18 cellular contexts compared by ENCODE assay signal in genomic region chr11:10622108-10622507, GRCh38. TPM values are rescaled to one million over a fixed set of nuclear protein-coding genes. Genes with fewer than 3 reads are reported as not detected.
DNase-seq lines count a peak whose midpoint lies in the region; ATAC-seq, FAIRE-seq and TF ChIP-seq lines count a peak whose summit lies in the region.
"Had no signal": no experiment of that assay in that cellular context is flagged by ENCODE, and none has a peak within 500 bp of the region (broad histone marks: within the 10 kb centered on the region; RNA-seq: fewer than 3 reads in every experiment).

No MANE protein-coding gene starts in this region.

- no peak for DNase-seq in CD14-positive monocyte (ENCODE audit: low spot score)
- DNase-seq in WTC11 (ENCODE audit: low spot score), result no peak
- no peak for DNase-seq in esophagus squamous epithelium (lab: John Stamatoyannopoulos, UW)
- DNase-seq in stimulated activated effector memory CD8-positive, alpha-beta T cell treated with anti-CD3 and anti-CD28 coated beads, Interleukin-12 subunit alpha, Interleukin-12 subunit beta, amount 100 ng/mL, for 72 hours (ENCODE audit: low spot score in 2 of 2), result no peak
- no peak for DNase-seq in activated T-helper 2 cell treated with anti-CD3 and anti-CD28 coated beads, Interferon-gamma antibody, Interleukin-2, Interleukin-4, amounts not matched to agents 10 μg/mL and 5 μg/mL and 100 μg/mL, durations not matched to agents 14 hours and 24 hours and 36 hours (ENCODE audit: low spot score)
- no peak for DNase-seq in GM19239 (ENCODE audit: insufficient read length, low spot score)
- no peak for DNase-seq in GM10248 (ENCODE audit: extremely low spot score)
- DNase-seq: GF-D8, GOT3, HFFc6, NCI-H1092 treated with DMSO at 0.1 percent for 48 hours, NCI-H1694, NCI-H2107, NCI-H748 treated with DMSO at 0.1 percent for 48 hours had no signal

- H3K4me3 Mint-ChIP-seq in CD14-positive monocyte (no peak overlapping the region), WTC11 (no peak overlapping the region)
- no peak overlapping the region for H3K4me3 Mint-ChIP-seq in stimulated activated effector memory CD8-positive, alpha-beta T cell treated with anti-CD3 and anti-CD28 coated beads, Interleukin-12 subunit alpha, Interleukin-12 subunit beta, amount 100 ng/mL, for 72 hours
- no peak overlapping the region for H3K4me3 Mint-ChIP-seq in activated T-helper 2 cell treated with anti-CD3 and anti-CD28 coated beads, Interferon-gamma antibody, Interleukin-2, Interleukin-4, amounts not matched to agents 10 μg/mL and 5 μg/mL and 100 μg/mL, durations not matched to agents 14 hours and 24 hours and 36 hours (ENCODE audit: low read depth)
- H3K4me3 Mint-ChIP-seq: HFFc6 had no signal

- H3K27me3 ChIP-seq in esophagus squamous epithelium, result no peaks in the 10 kb centered on the region

- POLR2A ChIA-PET in WTC11 (lab: Charles Lee), result no interaction called here
- POLR2A ChIA-PET in GM10248 (lab: Yijun Ruan, JAX), result no interaction called here

- H3K36me3 Mint-ChIP-seq in CD14-positive monocyte (no peaks in the 10 kb centered on the region), WTC11 (no peaks in the 10 kb centered on the region)
- no peaks in the 10 kb centered on the region for H3K36me3 Mint-ChIP-seq in stimulated activated effector memory CD8-positive, alpha-beta T cell treated with anti-CD3 and anti-CD28 coated beads, Interleukin-12 subunit alpha, Interleukin-12 subunit beta, amount 100 ng/mL, for 72 hours
- H3K36me3 Mint-ChIP-seq in activated T-helper 2 cell treated with anti-CD3 and anti-CD28 coated beads, Interferon-gamma antibody, Interleukin-2, Interleukin-4, amounts not matched to agents 10 μg/mL and 5 μg/mL and 100 μg/mL, durations not matched to agents 14 hours and 24 hours and 36 hours (ENCODE audit: low read depth), result no peaks in the 10 kb centered on the region

- no peak for FAIRE-seq in GM19239 (lab: Jason Lieb, UNC)
- FAIRE-seq: A549 had no signal

- H3K27me3 Mint-ChIP-seq in CD14-positive monocyte (ENCODE audit: low read depth in 3 of 3) (no peaks in the 10 kb centered on the region), WTC11 (ENCODE audit: low read depth) (no peaks in the 10 kb centered on the region; the same call in 1 of the 2 replicates)
- peaks cover 8% of the 10 kb centered on the region for H3K27me3 Mint-ChIP-seq in activated T-helper 2 cell treated with anti-CD3 and anti-CD28 coated beads, Interferon-gamma antibody, Interleukin-2, Interleukin-4, amounts not matched to agents 10 μg/mL and 5 μg/mL and 100 μg/mL, durations not matched to agents 14 hours and 24 hours and 36 hours (ENCODE audit: low read depth)

- H3K4me1 Mint-ChIP-seq in CD14-positive monocyte (peaks cover 54% of the 10 kb centered on the region), WTC11 (no peaks in the 10 kb centered on the region)
- peaks cover 12% of the 10 kb centered on the region for H3K4me1 Mint-ChIP-seq in stimulated activated effector memory CD8-positive, alpha-beta T cell treated with anti-CD3 and anti-CD28 coated beads, Interleukin-12 subunit alpha, Interleukin-12 subunit beta, amount 100 ng/mL, for 72 hours
- H3K4me1 Mint-ChIP-seq in activated T-helper 2 cell treated with anti-CD3 and anti-CD28 coated beads, Interferon-gamma antibody, Interleukin-2, Interleukin-4, amounts not matched to agents 10 μg/mL and 5 μg/mL and 100 μg/mL, durations not matched to agents 14 hours and 24 hours and 36 hours (ENCODE audit: low read depth), result peaks cover 10% of the 10 kb centered on the region

- no peaks in the 10 kb centered on the region for H3K36me3 ChIP-seq in esophagus squamous epithelium

- intact Hi-C loops in CD14-positive monocyte (cut with micrococcal nuclease), result loop anchor here (2.0 to 5.0 kb wide), 2 partner anchors 13 to 40 kb away; no protein-coding TSS in a partner anchor
- intact Hi-C loops in esophagus squamous epithelium (cut with DNase I), result no loop called here
- intact Hi-C loops in activated T-helper 2 cell treated with anti-CD3 and anti-CD28 coated beads, Interferon-gamma antibody, Interleukin-2, Interleukin-4, amounts not matched to agents 10 μg/mL and 5 μg/mL and 100 μg/mL, durations not matched to agents 14 hours and 24 hours and 36 hours (cut with micrococcal nuclease), result no loop called here

- ATAC-seq in WTC11, result no peak
- no peak for ATAC-seq in stimulated activated effector memory CD8-positive, alpha-beta T cell treated with anti-CD3 and anti-CD28 coated beads, Interleukin-12 subunit alpha, Interleukin-12 subunit beta, amount 100 ng/mL, for 72 hours
- ATAC-seq in HG03432 (IDR thresholded peaks at IDR 0.05; ENCODE audit: unreplicated experiment), result no peak
- ATAC-seq: A549 had no signal

- peaks cover 10 to 66% (median 42%) of the 10 kb centered on the region in 3 donors for H3K4me1 ChIP-seq in esophagus squamous epithelium
- H3K4me1 ChIP-seq: A549 had no signal

- no peak overlapping the region for H3K4me3 ChIP-seq in esophagus squamous epithelium
- H3K4me3 ChIP-seq: A549 had no signal

- no peaks in the 10 kb centered on the region for H3K9me3 ChIP-seq in esophagus squamous epithelium
- H3K9me3 ChIP-seq: A549 had no signal

- no peak for TF ChIP-seq POLR2A in esophagus squamous epithelium (IDR thresholded peaks at IDR 0.05)

- 78 to 88% methylated on average over 2 of the region's 2 CpGs for WGBS in esophagus squamous epithelium, 2 donors

- H3K27ac Mint-ChIP-seq in CD14-positive monocyte (peak overlapping the region; percentile 56 to 100 (median 97)), WTC11 (peak overlapping the region; percentile 37; the same call in 1 of the 2 replicates)
- peak overlapping the region; percentile 9 for H3K27ac Mint-ChIP-seq in stimulated activated effector memory CD8-positive, alpha-beta T cell treated with anti-CD3 and anti-CD28 coated beads, Interleukin-12 subunit alpha, Interleukin-12 subunit beta, amount 100 ng/mL, for 72 hours
- H3K27ac Mint-ChIP-seq in activated T-helper 2 cell treated with anti-CD3 and anti-CD28 coated beads, Interferon-gamma antibody, Interleukin-2, Interleukin-4, amounts not matched to agents 10 μg/mL and 5 μg/mL and 100 μg/mL, durations not matched to agents 14 hours and 24 hours and 36 hours, result no peak overlapping the region
- H3K27ac Mint-ChIP-seq: HFFc6 had no signal

- TF ChIP-seq CTCF in CD14-positive monocyte (IDR thresholded peaks at IDR 0.05) (no peak), WTC11 (IDR thresholded peaks at IDR 0.05) (no peak), esophagus squamous epithelium (IDR thresholded peaks at IDR 0.05) (no peak), GM10248 (IDR thresholded peaks at IDR 0.05; ENCODE audit: control extremely low read depth, extremely low read depth, low read depth, missing control alignments) (no peak)

- H3K27ac ChIP-seq in esophagus squamous epithelium, result peak overlapping the region in 3 of 4 donors; percentile 61 to 78 (median 74)
- H3K27ac ChIP-seq: A549, KMS-11 had no signal

- H3K9me3 Mint-ChIP-seq in CD14-positive monocyte, result no peaks in the 10 kb centered on the region
- no peaks in the 10 kb centered on the region for H3K9me3 Mint-ChIP-seq in WTC11
- no peaks in the 10 kb centered on the region for H3K9me3 Mint-ChIP-seq in stimulated activated effector memory CD8-positive, alpha-beta T cell treated with anti-CD3 and anti-CD28 coated beads, Interleukin-12 subunit alpha, Interleukin-12 subunit beta, amount 100 ng/mL, for 72 hours
- no peaks in the 10 kb centered on the region for H3K9me3 Mint-ChIP-seq in activated T-helper 2 cell treated with anti-CD3 and anti-CD28 coated beads, Interferon-gamma antibody, Interleukin-2, Interleukin-4, amounts not matched to agents 10 μg/mL and 5 μg/mL and 100 μg/mL, durations not matched to agents 14 hours and 24 hours and 36 hours
- H3K9me3 Mint-ChIP-seq: HFFc6 had no signal

- CTCF ChIA-PET in WTC11 (lab: Charles Lee), result no interaction called here
- CTCF ChIA-PET in GM10248 (lab: Yijun Ruan, JAX), result interaction anchor here (0.7 to 6.8 kb wide), 3 partner anchors 20 to 213 kb away, joined by 3 to 50 read pairs (median 3); no protein-coding TSS in a partner anchor

TF ChIP-seq in WTC11, 78 proteins besides CTCF, POLR2A, EP300 and RAD21 (continues in another document):
- TF ChIP-seq ZNF263 (CRISPR knock-in tag; IDR thresholded peaks at IDR 0.05; ENCODE audit: low read depth) (no peak), MYBL2 (CRISPR knock-in tag; IDR thresholded peaks at IDR 0.05) (no peak), ZNF121 (CRISPR knock-in tag; IDR thresholded peaks at IDR 0.05) (no peak)
- TF ChIP-seq, protein P1, sequence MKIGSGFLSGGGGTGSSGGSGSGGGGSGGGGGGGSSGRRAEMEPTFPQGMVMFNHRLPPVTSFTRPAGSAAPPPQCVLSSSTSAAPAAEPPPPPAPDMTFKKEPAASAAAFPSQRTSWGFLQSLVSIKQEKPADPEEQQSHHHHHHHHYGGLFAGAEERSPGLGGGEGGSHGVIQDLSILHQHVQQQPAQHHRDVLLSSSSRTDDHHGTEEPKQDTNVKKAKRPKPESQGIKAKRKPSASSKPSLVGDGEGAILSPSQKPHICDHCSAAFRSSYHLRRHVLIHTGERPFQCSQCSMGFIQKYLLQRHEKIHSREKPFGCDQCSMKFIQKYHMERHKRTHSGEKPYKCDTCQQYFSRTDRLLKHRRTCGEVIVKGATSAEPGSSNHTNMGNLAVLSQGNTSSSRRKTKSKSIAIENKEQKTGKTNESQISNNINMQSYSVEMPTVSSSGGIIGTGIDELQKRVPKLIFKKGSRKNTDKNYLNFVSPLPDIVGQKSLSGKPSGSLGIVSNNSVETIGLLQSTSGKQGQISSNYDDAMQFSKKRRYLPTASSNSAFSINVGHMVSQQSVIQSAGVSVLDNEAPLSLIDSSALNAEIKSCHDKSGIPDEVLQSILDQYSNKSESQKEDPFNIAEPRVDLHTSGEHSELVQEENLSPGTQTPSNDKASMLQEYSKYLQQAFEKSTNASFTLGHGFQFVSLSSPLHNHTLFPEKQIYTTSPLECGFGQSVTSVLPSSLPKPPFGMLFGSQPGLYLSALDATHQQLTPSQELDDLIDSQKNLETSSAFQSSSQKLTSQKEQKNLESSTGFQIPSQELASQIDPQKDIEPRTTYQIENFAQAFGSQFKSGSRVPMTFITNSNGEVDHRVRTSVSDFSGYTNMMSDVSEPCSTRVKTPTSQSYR (CRISPR knock-in tag; IDR thresholded peaks at IDR 0.05), result no peak
- TF ChIP-seq, protein P2, sequence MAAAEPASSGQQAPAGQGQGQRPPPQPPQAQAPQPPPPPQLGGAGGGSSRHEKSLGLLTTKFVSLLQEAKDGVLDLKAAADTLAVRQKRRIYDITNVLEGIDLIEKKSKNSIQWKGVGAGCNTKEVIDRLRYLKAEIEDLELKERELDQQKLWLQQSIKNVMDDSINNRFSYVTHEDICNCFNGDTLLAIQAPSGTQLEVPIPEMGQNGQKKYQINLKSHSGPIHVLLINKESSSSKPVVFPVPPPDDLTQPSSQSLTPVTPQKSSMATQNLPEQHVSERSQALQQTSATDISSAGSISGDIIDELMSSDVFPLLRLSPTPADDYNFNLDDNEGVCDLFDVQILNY (CRISPR knock-in tag; IDR thresholded peaks at IDR 0.05), result no peak

RNA-seq across cellular contexts. Expression of gene LYVE1, which starts 53.6 kb away (rescaled TPM):
- polyA plus RNA-seq in CD14-positive monocyte, result under 1 TPM in 1 of 2 donors, not detected in 1; 0.31 TPM
- 0.24 to 0.37 TPM (median 0.32 TPM) in 3 replicates for total RNA-seq in WTC11 (2021)
- 10 to 100 TPM in 2 of 4 donors, 1 to 10 TPM in 1, under 1 TPM in 1; 0.42 to 66.8 (median 21.6) TPM for total RNA-seq in esophagus squamous epithelium
- total RNA-seq in activated T-helper 2 cell treated with anti-CD3 and anti-CD28 coated beads, Interferon-gamma antibody, Interleukin-2, Interleukin-4, amounts not matched to agents 10 μg/mL and 5 μg/mL and 100 μg/mL, durations not matched to agents 14 hours and 24 hours and 36 hours, result not detected in 2 replicates
- total RNA-seq: MCF 10A had no signal

Comparison
In these comparisons a context has a peak if more than half of its experiments do, and no peak if none do; other contexts are left out.
1. intact Hi-C loops: an anchor here in CD14-positive monocyte (2.0 to 5.0 kb wide); none called in esophagus squamous epithelium and activated T-helper 2 cell treated with anti-CD3 and anti-CD28 coated beads, Interferon-gamma antibody, Interleukin-2, Interleukin-4, amounts not matched to agents 10 μg/mL and 5 μg/mL and 100 μg/mL, durations not matched to agents 14 hours and 24 hours and 36 hours.